In genomic region chr13:106234656-106235055, GRCh38 we compare ENCODE assay signal across 22 cellular contexts.
"Had no signal": no experiment of that assay in that cellular context is flagged by ENCODE, and none has a peak within 500 bp of the region (broad histone marks: within the 10 kb centered on the region; RNA-seq: fewer than 3 reads in every experiment).

No MANE protein-coding gene starts in this region.

- H3K9me3 Mint-ChIP-seq: activated T-helper 1 cell treated with anti-CD3 and anti-CD28 coated beads, Interleukin-12 subunit alpha, Interleukin-12 subunit beta, Interleukin-2, Interleukin-4 antibody, amounts not matched to agents 30 ng/mL and 10 ng/mL and 1 ng/mL, durations not matched to agents 14 hours and 24 hours and 36 hours; memory B cell had no signal

- H3K27me3 Mint-ChIP-seq: activated B cell treated with CpG ODN at 0.5 μM for 24 hours; activated CD4-positive, alpha-beta memory T cell treated with anti-CD3 and anti-CD28 coated beads for 36 hours; dendritic cell treated with granulocyte-macrophage colony-stimulating factor and Interleukin-4, amounts not matched to agents 40 ng/mL and 50 ng/mL, for 4 days; memory B cell had no signal

- H3K27ac Mint-ChIP-seq: activated B cell treated with CpG ODN at 0.5 μM for 24 hours; activated CD4-positive, alpha-beta memory T cell treated with anti-CD3 and anti-CD28 coated beads for 36 hours; activated naive CD4-positive, alpha-beta T cell treated with anti-CD3 and anti-CD28 coated beads, Interleukin-2, amount 50 U/mL, for 72 hours; activated T-helper 1 cell treated with anti-CD3 and anti-CD28 coated beads, Interleukin-12 subunit alpha, Interleukin-12 subunit beta, Interleukin-2, Interleukin-4 antibody, amounts not matched to agents 30 ng/mL and 10 ng/mL and 1 ng/mL, durations not matched to agents 14 hours and 24 hours and 36 hours; dendritic cell treated with granulocyte-macrophage colony-stimulating factor and Interleukin-4, amounts not matched to agents 40 ng/mL and 50 ng/mL, for 4 days; memory B cell; T-cell had no signal

- H3K4me3 Mint-ChIP-seq: activated B cell treated with CpG ODN at 0.5 μM for 24 hours; activated CD4-positive, alpha-beta memory T cell treated with anti-CD3 and anti-CD28 coated beads for 36 hours; activated T-helper 1 cell treated with anti-CD3 and anti-CD28 coated beads, Interleukin-12 subunit alpha, Interleukin-12 subunit beta, Interleukin-2, Interleukin-4 antibody, amounts not matched to agents 30 ng/mL and 10 ng/mL and 1 ng/mL, durations not matched to agents 14 hours and 24 hours and 36 hours; dendritic cell treated with granulocyte-macrophage colony-stimulating factor and Interleukin-4, amounts not matched to agents 40 ng/mL and 50 ng/mL, for 4 days; memory B cell; neural crest cell; T-cell had no signal

- H3K36me3 Mint-ChIP-seq: activated CD4-positive, alpha-beta memory T cell treated with anti-CD3 and anti-CD28 coated beads for 36 hours; activated naive CD4-positive, alpha-beta T cell treated with anti-CD3 and anti-CD28 coated beads, Interleukin-2, amount 50 U/mL, for 72 hours; memory B cell; T-cell had no signal

- H3K27ac ChIP-seq: adrenal gland, esophagus muscularis mucosa, psoas muscle, tibial artery had no signal

- ATAC-seq: activated naive CD4-positive, alpha-beta T cell treated with anti-CD3 and anti-CD28 coated beads, Interleukin-2, amount 50 U/mL, for 72 hours; psoas muscle; T-cell had no signal

- H3K36me3 ChIP-seq: adrenal gland, esophagus muscularis mucosa, tibial artery had no signal

- H3K9me3 ChIP-seq: esophagus muscularis mucosa, psoas muscle, tibial artery had no signal

- DNase-seq: activated B cell treated with CpG ODN at 0.5 μM for 24 hours; activated CD4-positive, alpha-beta memory T cell treated with anti-CD3 and anti-CD28 coated beads for 36 hours; activated CD4-positive, alpha-beta T cell treated with anti-CD3 and anti-CD28 coated beads for 4 hours; activated gamma-delta T cell treated with Interleukin-2 at 50 U/mL for 16 hours; activated T-cell treated with anti-CD3 and anti-CD28 coated beads for 4 hours; adrenal gland; effector CD8-positive, alpha-beta T cell; psoas muscle; stimulated activated CD4-positive, alpha-beta T cell treated with anti-CD3 and anti-CD28 coated beads, Interleukin-12 subunit alpha, Interleukin-12 subunit beta, amount 100 ng/mL, for 4 hours; stimulated activated CD4-positive, alpha-beta T cell treated with anti-CD3 and anti-CD28 coated beads, Interleukin-1b, Interleukin-23, amount 100 ng/mL, for 48 hours; stimulated activated naive CD4-positive, alpha-beta T cell treated with Interleukin-2 at 50 U/mL for 16 hours; T-cell; tibial artery had no signal

- FAIRE-seq: endothelial cell of umbilical vein, keratinocyte, urothelium cell line had no signal

- H3K4me1 Mint-ChIP-seq: activated B cell treated with CpG ODN at 0.5 μM for 24 hours, memory B cell, neural crest cell, T-cell had no signal

- H3K4me3 ChIP-seq: adrenal gland, esophagus muscularis mucosa, psoas muscle, tibial artery had no signal

- H3K4me1 ChIP-seq: adrenal gland, psoas muscle, tibial artery had no signal

- H3K27me3 ChIP-seq: adrenal gland, esophagus muscularis mucosa, tibial artery had no signal
